ENCODE assay signal across 1 cellular context in genomic region chr14:64463198-64463597, GRCh38.
TF ChIP-seq lines count a peak whose summit lies in the region.

No MANE protein-coding gene starts in this region.

TF ChIP-seq in GM23338, 12 proteins besides CTCF, POLR2A, EP300 and RAD21:
- TF ChIP-seq ZNF114 (CRISPR knock-in tag; IDR thresholded peaks at IDR 0.05), result no peak
- peak; percentile 23; the same call in 1 of the 2 replicates for TF ChIP-seq POLR2AphosphoS5 (IDR thresholded peaks at IDR 0.05; ENCODE audit: low read depth)
